Comparison of ENCODE assay signal across 1 cellular context in genomic region chr12:102959391-102959790, GRCh38.
TF ChIP-seq lines count a peak whose summit lies in the region.

No MANE protein-coding gene starts in this region.

TF ChIP-seq in GM12878, 131 proteins besides CTCF, POLR2A, EP300 and RAD21:
- no peak for TF ChIP-seq SRF (IDR thresholded peaks at IDR 0.05; ENCODE audit: low read depth in 2 of 2, low read length in 2 of 2)
- 0 out of 2 replicates have a peak, but pooled peaks have one; percentile 24 for TF ChIP-seq SMARCA5 (IDR thresholded peaks at IDR 0.05)
- no peak for TF ChIP-seq RUNX3 (IDR thresholded peaks at IDR 0.05; ENCODE audit: low read length)
- TF ChIP-seq LARP7 (IDR thresholded peaks at IDR 0.05): 0 out of 2 replicates have a peak, but pooled peaks have one; percentile 43
- TF ChIP-seq E2F8 (IDR thresholded peaks at IDR 0.05; ENCODE audit: low read depth, partially characterized antibody): peak; percentile 42
- peak; percentile 80 for TF ChIP-seq MLLT1 (IDR thresholded peaks at IDR 0.05)
- no peak for TF ChIP-seq NR2C1 (IDR thresholded peaks at IDR 0.05)
- no peak for TF ChIP-seq BCL3 (IDR thresholded peaks at IDR 0.05; ENCODE audit: borderline replicate concordance, insufficient read depth, low read depth, low read length, poor library complexity, severe bottlenecking)
- TF ChIP-seq CREM (IDR thresholded peaks at IDR 0.05; ENCODE audit: low read depth): no peak
- TF ChIP-seq ATF2 (IDR thresholded peaks at IDR 0.05; ENCODE audit: low read length): no peak
- TF ChIP-seq ZBED1 (IDR thresholded peaks at IDR 0.05; ENCODE audit: borderline replicate concordance): no peak
- peak; percentile 72; the same call in 1 of the 2 replicates for TF ChIP-seq SPI1 (IDR thresholded peaks at IDR 0.05; ENCODE audit: borderline replicate concordance, insufficient read depth, low read depth, low read length)
- 0 out of 2 replicates have a peak, but pooled peaks have one; percentile 43 for TF ChIP-seq YBX1 (IDR thresholded peaks at IDR 0.05)
- TF ChIP-seq ZNF687 (IDR thresholded peaks at IDR 0.05): 0 out of 2 replicates have a peak, but pooled peaks have one; percentile 30
- 0 out of 2 replicates have a peak, but pooled peaks have one; percentile 53 for TF ChIP-seq NBN (IDR thresholded peaks at IDR 0.05)
- no peak for TF ChIP-seq WRNIP1 (IDR thresholded peaks at IDR 0.05; ENCODE audit: borderline replicate concordance, low read depth, low read length)
